In the genomic region with DNA sequence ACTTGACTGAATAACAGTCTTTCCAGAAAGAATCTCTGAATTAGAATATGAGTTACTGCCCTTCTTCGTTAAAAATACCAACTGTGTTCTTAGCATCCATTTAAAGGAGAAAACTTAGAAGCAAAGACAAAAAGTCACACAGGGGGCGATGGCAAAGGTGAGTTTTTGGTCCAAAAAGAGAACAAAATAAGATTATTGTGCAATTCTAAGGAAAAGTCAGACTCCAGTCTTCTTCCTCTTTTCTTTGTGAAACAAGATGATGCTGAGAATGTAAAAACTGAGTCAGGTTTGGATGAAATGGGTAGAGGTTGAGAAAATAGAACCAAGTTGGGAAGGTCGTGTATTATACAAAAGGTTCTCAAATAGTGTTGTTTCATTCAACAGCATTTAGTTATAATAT, we compare ENCODE assay signal across 14 cellular contexts. TPM values are rescaled to one million over a fixed set of nuclear protein-coding genes. Genes with fewer than 3 reads are reported as not detected.
DNase-seq lines count a peak whose midpoint lies in the region; ATAC-seq and TF ChIP-seq lines count a peak whose summit lies in the region.
"Had no signal": no experiment of that assay in that cellular context is flagged by ENCODE, and none has a peak within 500 bp of the region (broad histone marks: within the 10 kb centered on the region; RNA-seq: fewer than 3 reads in every experiment).

No MANE protein-coding gene starts in this region.

- peaks cover 4% of the 10 kb centered on the region; the same call in 1 of the 2 replicates for H3K9me3 ChIP-seq in OCI-LY1 (ENCODE audit: low read length)
- no peaks in the 10 kb centered on the region for H3K9me3 ChIP-seq in MG63
- H3K9me3 ChIP-seq: esophagus muscularis mucosa had no signal

- H3K9ac ChIP-seq in OCI-LY1 (ENCODE audit: low read length) = peak overlapping the region; percentile 70; the same call in 1 of the 2 replicates

- no peaks in the 10 kb centered on the region for H3K9me3 Mint-ChIP-seq in activated naive CD4-positive, alpha-beta T cell treated with anti-CD3 and anti-CD28 coated beads for 36 hours
- no peaks in the 10 kb centered on the region for H3K9me3 Mint-ChIP-seq in effector memory CD8-positive, alpha-beta T cell
- no peaks in the 10 kb centered on the region for H3K9me3 Mint-ChIP-seq in stimulated activated memory B cell treated with anti-CD40 and anti-IgM and Interleukin-4, amounts not matched to agents 10 μg/mL and 1 μg/mL and 100 μg/mL, for 72 hours

- H3K4me3 Mint-ChIP-seq in activated naive CD4-positive, alpha-beta T cell treated with anti-CD3 and anti-CD28 coated beads for 36 hours = peak overlapping the region; percentile 100
- H3K4me3 Mint-ChIP-seq in effector memory CD8-positive, alpha-beta T cell = peak overlapping the region; percentile 96 to 97
- peak overlapping the region; percentile 99 for H3K4me3 Mint-ChIP-seq in stimulated activated memory B cell treated with anti-CD40 and anti-IgM and Interleukin-4, amounts not matched to agents 10 μg/mL and 1 μg/mL and 100 μg/mL, for 72 hours

- peaks cover 18% of the 10 kb centered on the region for H3K36me3 Mint-ChIP-seq in activated naive CD4-positive, alpha-beta T cell treated with anti-CD3 and anti-CD28 coated beads for 36 hours (ENCODE audit: low read depth)
- peaks cover 21% of the 10 kb centered on the region for H3K36me3 Mint-ChIP-seq in effector memory CD8-positive, alpha-beta T cell (ENCODE audit: insufficient read depth)
- peaks cover 28% of the 10 kb centered on the region for H3K36me3 Mint-ChIP-seq in stimulated activated memory B cell treated with anti-CD40 and anti-IgM and Interleukin-4, amounts not matched to agents 10 μg/mL and 1 μg/mL and 100 μg/mL, for 72 hours

- CTCF ChIA-PET in activated naive CD4-positive, alpha-beta T cell treated with anti-CD3 and anti-CD28 coated beads for 36 hours (lab: Charles Lee) = interaction anchor here (0.7 kb wide), 1 partner anchor 12 kb away, joined by 3 read pairs; no protein-coding TSS in a partner anchor

- H3K4me1 Mint-ChIP-seq in activated naive CD4-positive, alpha-beta T cell treated with anti-CD3 and anti-CD28 coated beads for 36 hours (ENCODE audit: low read depth) = peaks cover 28% of the 10 kb centered on the region
- peaks cover 26 to 39% of the 10 kb centered on the region in 2 donors for H3K4me1 Mint-ChIP-seq in effector memory CD8-positive, alpha-beta T cell (ENCODE audit: low read depth in 2 of 2)
- H3K4me1 Mint-ChIP-seq in stimulated activated memory B cell treated with anti-CD40 and anti-IgM and Interleukin-4, amounts not matched to agents 10 μg/mL and 1 μg/mL and 100 μg/mL, for 72 hours = peaks cover 37% of the 10 kb centered on the region

- no peak overlapping the region for H3K27ac ChIP-seq in OCI-LY1 (ENCODE audit: low read depth, low read length, poor library complexity, severe bottlenecking)

- H3K4me1 ChIP-seq in OCI-LY1 (ENCODE audit: insufficient read depth, low read length, severe bottlenecking) = peaks cover 36% of the 10 kb centered on the region

- H3K79me2 ChIP-seq in OCI-LY1 (ENCODE audit: insufficient read depth, low read length) = peaks cover 28% of the 10 kb centered on the region

- H3K36me3 ChIP-seq in OCI-LY1 (ENCODE audit: insufficient read depth, low read length) = peaks cover 22% of the 10 kb centered on the region
- H3K36me3 ChIP-seq in MG63 = peaks cover 21% of the 10 kb centered on the region

- H3K4me3 ChIP-seq in OCI-LY1 (ENCODE audit: low read depth, low read length, poor library complexity, severe bottlenecking) (peak overlapping the region; percentile 79), MG63 (no peak overlapping the region; the same call in 1 of the 2 replicates)
- H3K4me3 ChIP-seq: lung had no signal

- no peaks in the 10 kb centered on the region for H4K20me1 ChIP-seq in OCI-LY1 (ENCODE audit: insufficient read depth, low read length)

- intact Hi-C loops in activated naive CD4-positive, alpha-beta T cell treated with anti-CD3 and anti-CD28 coated beads for 36 hours (cut with micrococcal nuclease) = loop anchor here (10.0 kb wide), 1 partner anchor 1814 kb away; no protein-coding TSS in a partner anchor

- H3F3A ChIP-seq in OCI-LY1 (ENCODE audit: insufficient read depth, low read length) = no peaks in the 10 kb centered on the region

- DNase-seq in activated naive CD4-positive, alpha-beta T cell treated with anti-CD3 and anti-CD28 coated beads for 36 hours = no peak
- no peak for DNase-seq in activated naive CD4-positive, alpha-beta T cell (lab: John Stamatoyannopoulos, UW)
- no peak for DNase-seq in effector memory CD8-positive, alpha-beta T cell
- DNase-seq in medulla oblongata (ENCODE audit: extremely low spot score) (no peak), MG63 (no peak)
- DNase-seq: amygdala; GOT3; stimulated activated naive CD4-positive, alpha-beta T cell had no signal

- H3K27ac Mint-ChIP-seq in activated naive CD4-positive, alpha-beta T cell treated with anti-CD3 and anti-CD28 coated beads for 36 hours = no peak overlapping the region
- peak overlapping the region in 1 of 2 donors; percentile 96 for H3K27ac Mint-ChIP-seq in effector memory CD8-positive, alpha-beta T cell
- peak overlapping the region; percentile 94 for H3K27ac Mint-ChIP-seq in stimulated activated memory B cell treated with anti-CD40 and anti-IgM and Interleukin-4, amounts not matched to agents 10 μg/mL and 1 μg/mL and 100 μg/mL, for 72 hours

- TF ChIP-seq CTCF in OCI-LY1 (IDR thresholded peaks at IDR 0.05; ENCODE audit: low read length) = no peak

- H2AFZ ChIP-seq in OCI-LY1 (ENCODE audit: low read length) = no peak overlapping the region

- no peak for ATAC-seq in effector memory CD8-positive, alpha-beta T cell (replicated peaks)
- ATAC-seq in stimulated activated memory B cell treated with anti-CD40 and anti-IgM and Interleukin-4, amounts not matched to agents 10 μg/mL and 1 μg/mL and 100 μg/mL, for 72 hours = no peak
- no peak for ATAC-seq in HG02840 (IDR thresholded peaks at IDR 0.05; ENCODE audit: low FRiP score, unreplicated experiment)

- H3K4me2 ChIP-seq in OCI-LY1 (ENCODE audit: low read length) = peak overlapping the region; percentile 98

- H3K27me3 Mint-ChIP-seq in activated naive CD4-positive, alpha-beta T cell treated with anti-CD3 and anti-CD28 coated beads for 36 hours (ENCODE audit: low read depth) = peaks cover 2% of the 10 kb centered on the region
- H3K27me3 Mint-ChIP-seq in effector memory CD8-positive, alpha-beta T cell = peaks cover 0 to 2% of the 10 kb centered on the region in 2 donors
- peaks cover 2% of the 10 kb centered on the region for H3K27me3 Mint-ChIP-seq in stimulated activated memory B cell treated with anti-CD40 and anti-IgM and Interleukin-4, amounts not matched to agents 10 μg/mL and 1 μg/mL and 100 μg/mL, for 72 hours

- H3K27me3 ChIP-seq in OCI-LY1 (ENCODE audit: insufficient read depth, low read length) (no peaks in the 10 kb centered on the region), MG63 (peaks cover 14% of the 10 kb centered on the region)
- H3K27me3 ChIP-seq: esophagus muscularis mucosa had no signal

- no peaks in the 10 kb centered on the region for H3K9me2 ChIP-seq in OCI-LY1 (ENCODE audit: low read depth, low read length)

RNA-seq across cellular contexts. Expression of a gene that starts 1.6 kb away (rescaled TPM):
- 10 to 100 TPM; 23.5 to 24.5 TPM for total RNA-seq in activated naive CD4-positive, alpha-beta T cell treated with anti-CD3 and anti-CD28 coated beads for 36 hours
- 24.4 and 28.7 TPM in 2 replicates for total RNA-seq in MG63 (2014; rRNA removed; shearing (Covaris generic); ENCODE audit: low replicate concordance)

RNA-seq across cellular contexts. Expression of a gene that starts 7.9 kb away (rescaled TPM):
- not detected for total RNA-seq in activated naive CD4-positive, alpha-beta T cell treated with anti-CD3 and anti-CD28 coated beads for 36 hours
- not detected in 2 replicates for total RNA-seq in MG63 (2014; rRNA removed; shearing (Covaris generic); ENCODE audit: low replicate concordance)
- total RNA-seq: esophagus muscularis mucosa, lung, NCI-H460 had no signal
